ENCODE assay signal across 39 cellular contexts in genomic region chr5:15819617-15820016, GRCh38.
"Had no signal": no experiment of that assay in that cellular context is flagged by ENCODE, and none has a peak within 500 bp of the region (broad histone marks: within the 10 kb centered on the region; RNA-seq: fewer than 3 reads in every experiment).

No MANE protein-coding gene starts in this region.

- H3K27me3 Mint-ChIP-seq: activated naive CD4-positive, alpha-beta T cell treated with anti-CD3 and anti-CD28 coated beads, Interleukin-2, amount 50 U/mL, for 24 hours; activated naive CD8-positive, alpha-beta T cell; activated naive CD8-positive, alpha-beta T cell treated with anti-CD3 and anti-CD28 coated beads for 36 hours; activated naive CD8-positive, alpha-beta T cell treated with anti-CD3 and anti-CD28 coated beads, Interleukin-2, amount 10 ng/mL, durations not matched to agents 7 days and 5 days; activated naive CD8-positive, alpha-beta T cell treated with anti-CD3 and anti-CD28 coated beads, Interleukin-2, amount 50 U/mL, for 24 hours; activated T-cell treated with anti-CD3 and anti-CD28 coated beads, Interleukin-2, amount 50 U/mL, for 24 hours; activated T-helper 17 cell treated with anti-CD3 and anti-CD28 coated beads, Interleukin-2, amount 50 U/mL, for 72 hours; brain; central memory CD8-positive, alpha-beta T cell had no signal

- H3K27ac Mint-ChIP-seq: activated naive CD4-positive, alpha-beta T cell treated with anti-CD3 and anti-CD28 coated beads for 36 hours; activated naive CD4-positive, alpha-beta T cell treated with anti-CD3 and anti-CD28 coated beads, Interleukin-2, amount 50 U/mL, for 24 hours; activated naive CD4-positive, alpha-beta T cell treated with anti-CD3 and anti-CD28 coated beads, Interleukin-2, amount 50 U/mL, for 72 hours; activated naive CD8-positive, alpha-beta T cell; activated naive CD8-positive, alpha-beta T cell treated with anti-CD3 and anti-CD28 coated beads for 36 hours; activated naive CD8-positive, alpha-beta T cell treated with anti-CD3 and anti-CD28 coated beads, Interleukin-2, amount 10 ng/mL, durations not matched to agents 7 days and 5 days; activated naive CD8-positive, alpha-beta T cell treated with anti-CD3 and anti-CD28 coated beads, Interleukin-2, amount 50 U/mL, for 24 hours; activated T-cell treated with anti-CD3 and anti-CD28 coated beads, Interleukin-2, amount 50 U/mL, for 24 hours; activated T-cell treated with anti-CD3 and anti-CD28 coated beads, Interleukin-2, amount 50 U/mL, for 72 hours; activated T-helper 1 cell treated with anti-CD3 and anti-CD28 coated beads, Interleukin-12 subunit alpha, Interleukin-12 subunit beta, Interleukin-2, Interleukin-4 antibody, amounts not matched to agents 30 ng/mL and 10 ng/mL and 1 ng/mL, durations not matched to agents 14 hours and 24 hours and 36 hours; activated T-helper 17 cell treated with anti-CD3 and anti-CD28 coated beads, Interleukin-2, amount 50 U/mL, for 72 hours; activated T-helper 2 cell treated with anti-CD3 and anti-CD28 coated beads, Interferon-gamma antibody, Interleukin-2, Interleukin-4, amounts not matched to agents 10 μg/mL and 5 μg/mL and 100 μg/mL, durations not matched to agents 14 hours and 24 hours and 36 hours; brain had no signal

- H3K36me3 Mint-ChIP-seq: activated naive CD4-positive, alpha-beta T cell treated with anti-CD3 and anti-CD28 coated beads, Interleukin-2, amount 50 U/mL, for 24 hours; activated naive CD4-positive, alpha-beta T cell treated with anti-CD3 and anti-CD28 coated beads, Interleukin-2, amount 50 U/mL, for 72 hours; activated naive CD8-positive, alpha-beta T cell; activated naive CD8-positive, alpha-beta T cell treated with anti-CD3 and anti-CD28 coated beads for 36 hours; activated naive CD8-positive, alpha-beta T cell treated with anti-CD3 and anti-CD28 coated beads, Interleukin-2, amount 10 ng/mL, durations not matched to agents 7 days and 5 days had no signal

- H3K4me1 Mint-ChIP-seq: activated naive CD4-positive, alpha-beta T cell treated with anti-CD3 and anti-CD28 coated beads, Interleukin-2, amount 50 U/mL, for 24 hours; activated naive CD8-positive, alpha-beta T cell treated with anti-CD3 and anti-CD28 coated beads for 36 hours; activated naive CD8-positive, alpha-beta T cell treated with anti-CD3 and anti-CD28 coated beads, Interleukin-2, amount 10 ng/mL, durations not matched to agents 7 days and 5 days; activated naive CD8-positive, alpha-beta T cell treated with anti-CD3 and anti-CD28 coated beads, Interleukin-2, amount 50 U/mL, for 24 hours; activated T-helper 17 cell treated with anti-CD3 and anti-CD28 coated beads, Interleukin-2, amount 50 U/mL, for 72 hours; central memory CD8-positive, alpha-beta T cell had no signal

- H3K4me3 Mint-ChIP-seq: activated naive CD4-positive, alpha-beta T cell treated with anti-CD3 and anti-CD28 coated beads for 36 hours; activated naive CD4-positive, alpha-beta T cell treated with anti-CD3 and anti-CD28 coated beads, Interleukin-2, amount 50 U/mL, for 24 hours; activated naive CD8-positive, alpha-beta T cell; activated naive CD8-positive, alpha-beta T cell treated with anti-CD3 and anti-CD28 coated beads for 36 hours; activated naive CD8-positive, alpha-beta T cell treated with anti-CD3 and anti-CD28 coated beads, Interleukin-2, amount 10 ng/mL, durations not matched to agents 7 days and 5 days; activated naive CD8-positive, alpha-beta T cell treated with anti-CD3 and anti-CD28 coated beads, Interleukin-2, amount 50 U/mL, for 24 hours; activated T-cell treated with anti-CD3 and anti-CD28 coated beads, Interleukin-2, amount 50 U/mL, for 24 hours; activated T-cell treated with anti-CD3 and anti-CD28 coated beads, Interleukin-2, amount 50 U/mL, for 4 hours; activated T-cell treated with anti-CD3 and anti-CD28 coated beads, Interleukin-2, amount 50 U/mL, for 72 hours; activated T-helper 1 cell treated with anti-CD3 and anti-CD28 coated beads, Interleukin-12 subunit alpha, Interleukin-12 subunit beta, Interleukin-2, Interleukin-4 antibody, amounts not matched to agents 30 ng/mL and 10 ng/mL and 1 ng/mL, durations not matched to agents 14 hours and 24 hours and 36 hours; activated T-helper 17 cell treated with anti-CD3 and anti-CD28 coated beads, Interleukin-2, amount 50 U/mL, for 72 hours; brain; central memory CD8-positive, alpha-beta T cell had no signal

- H3K4me3 ChIP-seq: adrenal gland, ascending aorta, body of pancreas, breast epithelium, cardiac muscle cell had no signal

- H3K4me1 ChIP-seq: adrenal gland, body of pancreas, breast epithelium had no signal

- ATAC-seq: activated naive CD4-positive, alpha-beta T cell treated with anti-CD3 and anti-CD28 coated beads, Interleukin-2, amount 50 U/mL, for 72 hours; activated naive CD8-positive, alpha-beta T cell treated with anti-CD3 and anti-CD28 coated beads, Interleukin-2, amount 50 U/mL, for 24 hours; activated T-cell treated with anti-CD3 and anti-CD28 coated beads, Interleukin-2, amount 50 U/mL, for 4 hours; activated T-cell treated with anti-CD3 and anti-CD28 coated beads, Interleukin-2, amount 50 U/mL, for 72 hours; activated T-helper 17 cell treated with anti-CD3 and anti-CD28 coated beads, Interleukin-2, amount 50 U/mL, for 72 hours; body of pancreas had no signal

- H3K27ac ChIP-seq: adrenal gland, ascending aorta, body of pancreas, brain microvascular endothelial cell, breast epithelium, cardiac muscle cell had no signal

- H3K36me3 ChIP-seq: adrenal gland, ascending aorta, brain microvascular endothelial cell, breast epithelium, cardiac muscle cell had no signal

- H3K27me3 ChIP-seq: adrenal gland, ascending aorta, body of pancreas, brain microvascular endothelial cell, breast epithelium, cardiac muscle cell had no signal

- H3K9me3 Mint-ChIP-seq: activated naive CD4-positive, alpha-beta T cell treated with anti-CD3 and anti-CD28 coated beads, Interleukin-2, amount 50 U/mL, for 24 hours had no signal

- H3K9me3 ChIP-seq: adrenal gland, ascending aorta, breast epithelium had no signal

- DNase-seq: activated effector memory CD4-positive, alpha-beta T cell treated with anti-CD3 and anti-CD28 coated beads, Interleukin-2, amount 50 U/mL, for 16 hours; activated effector memory CD4-positive, alpha-beta T cell treated with Interleukin-2 at 50 U/mL for 16 hours; activated gamma-delta T cell; activated gamma-delta T cell treated with Interleukin-2 at 50 U/mL for 16 hours; activated naive CD4-positive, alpha-beta T cell; activated naive CD4-positive, alpha-beta T cell treated with anti-CD3 and anti-CD28 coated beads for 36 hours; activated naive CD4-positive, alpha-beta T cell treated with anti-CD3 and anti-CD28 coated beads, Interleukin-2, amount 50 U/mL, for 16 hours; activated naive CD4-positive, alpha-beta T cell treated with Interleukin-2 at 50 U/mL for 16 hours; activated naive CD8-positive, alpha-beta T cell treated with anti-CD3 and anti-CD28 coated beads for 36 hours; activated naive CD8-positive, alpha-beta T cell treated with anti-CD3 and anti-CD28 coated beads, Interleukin-2, amount 10 ng/mL, durations not matched to agents 7 days and 5 days; activated naive CD8-positive, alpha-beta T cell treated with anti-CD3 and anti-CD28 coated beads, Interleukin-2, amount 50 U/mL, for 24 hours; activated T-cell treated with anti-CD3 and anti-CD28 coated beads, Interleukin-2, amount 50 U/mL, for 24 hours; activated T-cell treated with anti-CD3 and anti-CD28 coated beads, Interleukin-2, amount 50 U/mL, for 4 hours; activated T-cell treated with anti-CD3 and anti-CD28 coated beads, Interleukin-2, amount 50 U/mL, for 48 hours; activated T-cell treated with anti-CD3 and anti-CD28 coated beads, Interleukin-2, amount 50 U/mL, for 72 hours; adrenal gland; amniotic stem cell; amygdala; anterior cingulate cortex; aorta; body of pancreas; brain microvascular endothelial cell; caudate nucleus; central memory CD4-positive, alpha-beta T cell; cerebellar nuclear complex had no signal

- FAIRE-seq: astrocyte, bronchial epithelial cell, colon had no signal
